In the genomic region with DNA sequence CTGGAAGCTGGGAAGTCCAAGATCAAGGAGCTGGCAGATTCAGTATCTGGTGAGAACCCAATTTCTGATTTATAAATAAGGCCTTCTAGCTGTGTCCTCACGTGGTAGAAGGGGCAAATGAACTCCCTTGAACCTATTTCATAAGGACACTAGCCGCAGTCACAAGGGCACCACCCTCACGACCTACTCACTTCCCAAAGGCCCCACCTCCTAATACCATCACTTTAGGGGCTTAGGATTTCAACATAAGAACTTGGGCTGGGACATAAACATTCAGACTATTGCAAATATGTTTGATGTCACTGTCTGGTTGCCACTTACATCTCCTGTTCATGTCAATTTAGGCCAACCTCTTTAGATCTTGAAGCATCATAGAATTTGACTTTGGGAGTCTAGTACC, we compare ENCODE assay signal across 9 cellular contexts.
"Had no signal": no experiment of that assay in that cellular context is flagged by ENCODE, and none has a peak within 500 bp of the region (broad histone marks: within the 10 kb centered on the region; RNA-seq: fewer than 3 reads in every experiment).

No MANE protein-coding gene starts in this region.

- ATAC-seq: K562 had no signal

- H3K9me3 Mint-ChIP-seq: H9 had no signal

- DNase-seq: GM23248, GOT3, H9, HCEC 1CT, IMR-90, KG1 had no signal

- H3K4me3 Mint-ChIP-seq: H9 had no signal

- H3K9ac ChIP-seq: GM23248 had no signal

- FAIRE-seq: H54, K562 had no signal

- H3K27ac ChIP-seq: GM23248, HL-60 had no signal

- H3K4me3 ChIP-seq: GM23248, K562 had no signal

- H2AFZ ChIP-seq: GM23248 had no signal

- H3K27ac Mint-ChIP-seq: H9 had no signal
